ENCODE assay signal across 1 cellular context in the genomic region with DNA sequence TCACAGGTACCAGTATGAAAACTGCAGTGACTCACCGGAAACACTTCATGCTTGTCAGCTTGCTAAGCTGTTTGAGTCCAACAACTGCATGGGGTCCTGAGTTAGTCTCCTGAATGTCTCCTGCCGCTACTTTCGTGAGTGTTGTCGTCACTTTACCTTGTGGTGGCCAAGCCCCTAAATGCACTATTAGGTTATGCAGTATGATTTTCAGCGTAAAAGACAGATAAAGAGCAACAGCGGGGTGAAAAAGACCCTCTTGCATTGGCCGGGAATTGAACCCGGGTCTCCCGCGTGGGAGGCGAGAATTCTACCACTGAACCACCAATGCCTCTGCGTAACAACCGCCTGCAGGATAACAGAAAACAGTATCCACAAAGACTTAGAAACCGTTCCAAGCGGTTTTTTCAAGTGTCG.
TF ChIP-seq lines count a peak whose summit lies in the region.
"Not testable (repeated sequence)": the region's sequence is repeated elsewhere in the genome, so short reads cannot be mapped to it uniquely, and the experiment has no call there.

No MANE protein-coding gene starts in this region.

TF ChIP-seq in HepG2, 621 proteins besides CTCF, POLR2A, EP300 and RAD21 (continued from another document and continues in another):
- TF ChIP-seq PRDM4 (CRISPR knock-in tag; IDR thresholded peaks at IDR 0.05; ENCODE audit: borderline replicate concordance) (0 out of 2 replicates have a peak, but pooled peaks have one; percentile 26), ZBTB20 (CRISPR knock-in tag; IDR thresholded peaks at IDR 0.05; ENCODE audit: borderline replicate concordance, low read depth) (0 out of 2 replicates have a peak, but pooled peaks have one; percentile 36), CBX5 (CRISPR knock-in tag; IDR thresholded peaks at IDR 0.05; ENCODE audit: borderline replicate concordance) (peak; percentile 63; the same call in 1 of the 2 replicates), THRA (CRISPR knock-in tag; IDR thresholded peaks at IDR 0.05; ENCODE audit: borderline replicate concordance) (peak; percentile 37; the same call in 1 of the 2 replicates), ZNF557 (CRISPR knock-in tag; IDR thresholded peaks at IDR 0.05) (0 out of 2 replicates have a peak, but pooled peaks have one; percentile 33), ZNF350 (CRISPR knock-in tag; IDR thresholded peaks at IDR 0.05; ENCODE audit: borderline replicate concordance, low read depth) (peak; percentile 29; the same call in 1 of the 2 replicates), HOXD1 (CRISPR knock-in tag; IDR thresholded peaks at IDR 0.05) (peak; percentile 50; the same call in 1 of the 2 replicates), HMGXB3 (CRISPR knock-in tag; IDR thresholded peaks at IDR 0.05; ENCODE audit: borderline replicate concordance) (peak; percentile 39; the same call in 1 of the 2 replicates), MIER3 (CRISPR knock-in tag; IDR thresholded peaks at IDR 0.05; ENCODE audit: borderline replicate concordance) (peak; percentile 76; the same call in 1 of the 2 replicates), TEAD3 (CRISPR knock-in tag; optimal IDR thresholded peaks at IDR 0.05; ENCODE audit: borderline replicate concordance) (peak; percentile 29), ZNF501 (CRISPR knock-in tag; IDR thresholded peaks at IDR 0.05) (0 out of 2 replicates have a peak, but pooled peaks have one; percentile 32), ZNF337 (CRISPR knock-in tag; IDR thresholded peaks at IDR 0.05; ENCODE audit: borderline replicate concordance, low read depth) (peak; percentile 47; the same call in 1 of the 2 replicates), ZKSCAN1 (IDR thresholded peaks at IDR 0.05; ENCODE audit: low read length) (0 out of 2 replicates have a peak, but pooled peaks have one; percentile 24), KMT2B (CRISPR knock-in tag; IDR thresholded peaks at IDR 0.05) (peak; percentile 72), FOXM1 (CRISPR knock-in tag; IDR thresholded peaks at IDR 0.05) (0 out of 2 replicates have a peak, but pooled peaks have one; percentile 33), SMAD3 (CRISPR knock-in tag; IDR thresholded peaks at IDR 0.05) (peak; percentile 89), HDAC2 (CRISPR knock-in tag; IDR thresholded peaks at IDR 0.05) (peak; percentile 65), ZNF24 (IDR thresholded peaks at IDR 0.05) (peak; percentile 99), ZFP1 (CRISPR knock-in tag; IDR thresholded peaks at IDR 0.05) (peak; percentile 34; the same call in 1 of the 2 replicates), KAT7 (CRISPR knock-in tag; IDR thresholded peaks at IDR 0.05; ENCODE audit: borderline replicate concordance) (0 out of 2 replicates have a peak, but pooled peaks have one; percentile 38), ERF (CRISPR knock-in tag; IDR thresholded peaks at IDR 0.05) (peak; percentile 79; the same call in 1 of the 2 replicates), ZNF331 (CRISPR knock-in tag; IDR thresholded peaks at IDR 0.05) (peak; percentile 83), MAX (IDR thresholded peaks at IDR 0.05) (0 out of 2 replicates have a peak, but pooled peaks have one; percentile 22), SP1 (CRISPR knock-in tag; IDR thresholded peaks at IDR 0.05) (peak; percentile 33; the same call in 1 of the 2 replicates), HOXA3 (CRISPR knock-in tag; IDR thresholded peaks at IDR 0.05) (peak; percentile 72), FOXO1 (CRISPR knock-in tag; IDR thresholded peaks at IDR 0.05) (peak; percentile 53), ZNF652 (CRISPR knock-in tag; IDR thresholded peaks at IDR 0.05; ENCODE audit: borderline replicate concordance, low read depth) (peak; percentile 19; the same call in 1 of the 2 replicates), SOX5 (CRISPR knock-in tag; IDR thresholded peaks at IDR 0.05; ENCODE audit: borderline replicate concordance) (peak; percentile 39; the same call in 1 of the 2 replicates), ELF3 (CRISPR knock-in tag; IDR thresholded peaks at IDR 0.05) (peak; percentile 74), HOXA5 (CRISPR knock-in tag; IDR thresholded peaks at IDR 0.05) (0 out of 2 replicates have a peak, but pooled peaks have one; percentile 28), SIX1 (CRISPR knock-in tag; IDR thresholded peaks at IDR 0.05; ENCODE audit: borderline replicate concordance) (0 out of 2 replicates have a peak, but pooled peaks have one; percentile 46), NCOA2 (CRISPR knock-in tag; IDR thresholded peaks at IDR 0.05) (peak; percentile 51), KLF16 (CRISPR knock-in tag; IDR thresholded peaks at IDR 0.05) (peak in 1 of 2 experiments; percentile 91; a peak in 2 of 4 replicates), ZNF614 (CRISPR knock-in tag; IDR thresholded peaks at IDR 0.05; ENCODE audit: borderline replicate concordance) (peak; percentile 90), FOXK1 (CRISPR knock-in tag; IDR thresholded peaks at IDR 0.05; ENCODE audit: borderline replicate concordance, low read depth) (peak; percentile 71; the same call in 1 of the 2 replicates), RARA (CRISPR knock-in tag; IDR thresholded peaks at IDR 0.05) (peak; percentile 73), ZFY (CRISPR knock-in tag; IDR thresholded peaks at IDR 0.05) (0 out of 2 replicates have a peak, but pooled peaks have one; percentile 31)
- TF ChIP-seq, protein P1, sequence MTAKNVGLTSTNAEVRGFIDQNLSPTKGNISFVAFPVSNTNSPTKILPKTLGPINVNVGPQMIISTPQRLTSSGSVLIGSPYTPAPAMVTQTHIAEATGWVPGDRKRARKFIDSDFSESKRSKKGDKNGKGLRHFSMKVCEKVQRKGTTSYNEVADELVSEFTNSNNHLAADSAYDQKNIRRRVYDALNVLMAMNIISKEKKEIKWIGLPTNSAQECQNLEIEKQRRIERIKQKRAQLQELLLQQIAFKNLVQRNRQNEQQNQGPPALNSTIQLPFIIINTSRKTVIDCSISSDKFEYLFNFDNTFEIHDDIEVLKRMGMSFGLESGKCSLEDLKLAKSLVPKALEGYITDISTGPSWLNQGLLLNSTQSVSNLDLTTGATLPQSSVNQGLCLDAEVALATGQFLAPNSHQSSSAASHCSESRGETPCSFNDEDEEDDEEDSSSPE (CRISPR knock-in tag; IDR thresholded peaks at IDR 0.05) = peak; percentile 65
- TF ChIP-seq, protein P2, sequence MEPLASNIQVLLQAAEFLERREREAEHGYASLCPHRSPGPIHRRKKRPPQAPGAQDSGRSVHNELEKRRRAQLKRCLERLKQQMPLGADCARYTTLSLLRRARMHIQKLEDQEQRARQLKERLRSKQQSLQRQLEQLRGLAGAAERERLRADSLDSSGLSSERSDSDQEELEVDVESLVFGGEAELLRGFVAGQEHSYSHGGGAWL (CRISPR knock-in tag; IDR thresholded peaks at IDR 0.05) = peak; percentile 58; the same call in 1 of the 2 replicates
- TF ChIP-seq, protein P3, sequence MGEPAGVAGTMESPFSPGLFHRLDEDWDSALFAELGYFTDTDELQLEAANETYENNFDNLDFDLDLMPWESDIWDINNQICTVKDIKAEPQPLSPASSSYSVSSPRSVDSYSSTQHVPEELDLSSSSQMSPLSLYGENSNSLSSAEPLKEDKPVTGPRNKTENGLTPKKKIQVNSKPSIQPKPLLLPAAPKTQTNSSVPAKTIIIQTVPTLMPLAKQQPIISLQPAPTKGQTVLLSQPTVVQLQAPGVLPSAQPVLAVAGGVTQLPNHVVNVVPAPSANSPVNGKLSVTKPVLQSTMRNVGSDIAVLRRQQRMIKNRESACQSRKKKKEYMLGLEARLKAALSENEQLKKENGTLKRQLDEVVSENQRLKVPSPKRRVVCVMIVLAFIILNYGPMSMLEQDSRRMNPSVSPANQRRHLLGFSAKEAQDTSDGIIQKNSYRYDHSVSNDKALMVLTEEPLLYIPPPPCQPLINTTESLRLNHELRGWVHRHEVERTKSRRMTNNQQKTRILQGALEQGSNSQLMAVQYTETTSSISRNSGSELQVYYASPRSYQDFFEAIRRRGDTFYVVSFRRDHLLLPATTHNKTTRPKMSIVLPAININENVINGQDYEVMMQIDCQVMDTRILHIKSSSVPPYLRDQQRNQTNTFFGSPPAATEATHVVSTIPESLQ (CRISPR knock-in tag; conservative IDR thresholded peaks at IDR 0.05) = 0 out of 2 replicates have a peak, but pooled peaks have one; percentile 74
- not testable (repeated sequence) for TF ChIP-seq SP1 (IDR thresholded peaks at IDR 0.05)
- TF ChIP-seq, protein P4, sequence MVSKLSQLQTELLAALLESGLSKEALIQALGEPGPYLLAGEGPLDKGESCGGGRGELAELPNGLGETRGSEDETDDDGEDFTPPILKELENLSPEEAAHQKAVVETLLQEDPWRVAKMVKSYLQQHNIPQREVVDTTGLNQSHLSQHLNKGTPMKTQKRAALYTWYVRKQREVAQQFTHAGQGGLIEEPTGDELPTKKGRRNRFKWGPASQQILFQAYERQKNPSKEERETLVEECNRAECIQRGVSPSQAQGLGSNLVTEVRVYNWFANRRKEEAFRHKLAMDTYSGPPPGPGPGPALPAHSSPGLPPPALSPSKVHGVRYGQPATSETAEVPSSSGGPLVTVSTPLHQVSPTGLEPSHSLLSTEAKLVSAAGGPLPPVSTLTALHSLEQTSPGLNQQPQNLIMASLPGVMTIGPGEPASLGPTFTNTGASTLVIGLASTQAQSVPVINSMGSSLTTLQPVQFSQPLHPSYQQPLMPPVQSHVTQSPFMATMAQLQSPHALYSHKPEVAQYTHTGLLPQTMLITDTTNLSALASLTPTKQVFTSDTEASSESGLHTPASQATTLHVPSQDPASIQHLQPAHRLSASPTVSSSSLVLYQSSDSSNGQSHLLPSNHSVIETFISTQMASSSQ (IDR thresholded peaks at IDR 0.05; ENCODE audit: low read depth) = peak; percentile 42; the same call in 1 of the 2 replicates
- TF ChIP-seq, protein P4 (CRISPR knock-in tag; IDR thresholded peaks at IDR 0.05; ENCODE audit: borderline replicate concordance) = not testable (repeated sequence)
